8 cellular contexts compared by ENCODE assay signal in the genomic region with DNA sequence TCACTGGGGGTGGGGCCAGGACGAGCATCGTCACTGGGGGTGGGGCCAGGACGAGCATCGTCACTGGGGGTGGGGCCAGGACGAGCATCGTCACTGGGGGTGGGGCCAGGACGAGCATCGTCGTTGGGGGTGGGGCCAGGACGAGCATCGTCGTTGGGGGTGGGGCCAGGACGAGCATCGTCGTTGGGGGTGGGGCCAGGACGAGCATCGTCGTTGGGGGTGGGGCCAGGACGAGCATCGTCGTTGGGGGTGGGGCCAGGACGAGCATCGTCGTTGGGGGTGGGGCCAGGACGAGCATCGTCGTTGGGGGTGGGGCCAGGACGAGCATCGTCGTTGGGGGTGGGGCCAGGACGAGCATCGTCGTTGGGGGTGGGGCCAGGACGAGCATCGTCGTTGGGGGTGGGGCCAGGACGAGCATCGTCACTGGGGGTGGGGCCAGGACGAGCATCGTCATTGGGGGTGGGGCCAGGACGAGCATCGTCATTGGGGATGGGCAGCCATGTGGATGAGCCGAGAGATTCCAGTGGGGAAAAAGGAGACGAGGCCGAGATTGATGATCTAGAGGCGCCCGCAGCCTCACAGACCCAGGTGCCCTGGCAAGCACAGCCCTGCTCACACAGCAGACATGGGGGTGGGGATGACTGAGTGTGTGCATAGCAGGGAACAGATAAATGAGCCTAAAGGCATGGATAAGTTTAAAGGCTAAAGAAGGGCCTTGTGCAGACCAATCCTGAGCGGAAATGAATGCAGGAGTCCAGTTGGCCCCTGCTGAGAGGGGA. TPM values are rescaled to one million over a fixed set of nuclear protein-coding genes. Genes with fewer than 3 reads are reported as not detected.
DNase-seq lines count a peak whose midpoint lies in the region; ATAC-seq and TF ChIP-seq lines count a peak whose summit lies in the region.
"Not testable (repeated sequence)": the region's sequence is repeated elsewhere in the genome, so short reads cannot be mapped to it uniquely, and the experiment has no call there.

No MANE protein-coding gene starts in this region.

- POLR2A ChIA-PET in HEK293T (lab: Yijun Ruan, JAX) = interaction anchor here (1.2 kb wide), 1 partner anchor 46 kb away, joined by 5 read pairs; no protein-coding TSS in a partner anchor
- POLR2A ChIA-PET in WTC11 (lab: Charles Lee) = not testable (repeated sequence)

- not testable (repeated sequence) for H3K9ac ChIP-seq in adipocyte (ENCODE audit: low read length)

- CTCF ChIA-PET in HEK293T (lab: Yijun Ruan, JAX) = interaction anchor here (1.0 kb wide), 1 partner anchor 8 kb away, joined by 3 read pairs; no protein-coding TSS in a partner anchor
- CTCF ChIA-PET in WTC11 (lab: Charles Lee) = interaction anchor here (0.8 to 1.2 kb wide), 4 partner anchors 7 to 38 kb away, joined by 3 to 5 read pairs (median 3); no protein-coding TSS in a partner anchor

- H3K27ac Mint-ChIP-seq in WTC11 = peak overlapping the region; percentile 91
- H3K27ac Mint-ChIP-seq in naive B cell = peak overlapping the region in 4 of 6 donors; percentile 86 to 92 (median 90)

- H3K36me3 Mint-ChIP-seq in WTC11, naive B cell: not testable (repeated sequence)

- peaks cover 15% of the 10 kb centered on the region for H3K27me3 ChIP-seq in adipocyte (replicated peaks; ENCODE audit: control insufficient read depth, insufficient read depth, low read length)

- not testable (repeated sequence) for H3K4me3 ChIP-seq in adipocyte (ENCODE audit: low read length); fibroblast of mammary gland (ENCODE audit: control insufficient read depth, low read depth, low read length)

- DNase-seq in CMK (ENCODE audit: low read depth) (peak; percentile 15), HEK293T (ENCODE audit: extremely low spot score) (peak; percentile 74), NCI-H446 treated with DMSO at 0.1 percent for 48 hours (lab: John Stamatoyannopoulos, UW) (peak; percentile 48), WTC11 (ENCODE audit: low spot score) (peak; percentile 56), adipocyte (ENCODE audit: low read depth) (peak; percentile 85), fibroblast of mammary gland (ENCODE audit: low read depth) (peak; percentile 81), naive B cell (peak; percentile 28)
- peak; percentile 55 to 78 (median 68) for DNase-seq in stimulated activated naive CD4-positive, alpha-beta T cell (lab: John Stamatoyannopoulos, UW)

- H3K4me1 Mint-ChIP-seq in WTC11 = peaks cover 19% of the 10 kb centered on the region
- H3K4me1 Mint-ChIP-seq in naive B cell = peaks cover 13 to 40% (median 20%) of the 10 kb centered on the region in 3 donors

- H3K27me3 Mint-ChIP-seq in WTC11 (ENCODE audit: low read depth) = peaks cover 44% of the 10 kb centered on the region
- peaks cover 5 to 40% (median 37%) of the 10 kb centered on the region in 3 donors for H3K27me3 Mint-ChIP-seq in naive B cell

- TF ChIP-seq CTCF in WTC11 (IDR thresholded peaks at IDR 0.05); fibroblast of mammary gland (conservative IDR thresholded peaks at IDR 0.05; ENCODE audit: control insufficient read depth, insufficient read depth, low read depth, low read length): not testable (repeated sequence)

- peak overlapping the region; percentile 55 for H3K4me3 Mint-ChIP-seq in WTC11
- H3K4me3 Mint-ChIP-seq in naive B cell = peak overlapping the region in 5 of 8 donors; percentile 54 to 89 (median 75)

- ATAC-seq in WTC11 (peak; percentile 5; the same call in 1 of the 2 replicates), naive B cell (ENCODE audit: low read depth in 2 of 2) (peak; percentile 12 to 20)

- not testable (repeated sequence) for H3K4me1 ChIP-seq in adipocyte (ENCODE audit: control insufficient read depth, insufficient read depth, low read length)

- not testable (repeated sequence) for H3K36me3 ChIP-seq in adipocyte (ENCODE audit: control insufficient read depth, insufficient read depth, low read length, severe bottlenecking)

- not testable (repeated sequence) for H3K9me3 ChIP-seq in adipocyte (ENCODE audit: control insufficient read depth, low read length)

- H3K9me3 Mint-ChIP-seq in WTC11, naive B cell: not testable (repeated sequence)

TF ChIP-seq in HEK293T, 16 proteins besides CTCF, POLR2A, EP300 and RAD21:
- peak; percentile 95 for TF ChIP-seq L3MBTL2 (conservative IDR thresholded peaks at IDR 0.05)

TF ChIP-seq in WTC11, 78 proteins besides CTCF, POLR2A, EP300 and RAD21:
- TF ChIP-seq, protein P1, sequence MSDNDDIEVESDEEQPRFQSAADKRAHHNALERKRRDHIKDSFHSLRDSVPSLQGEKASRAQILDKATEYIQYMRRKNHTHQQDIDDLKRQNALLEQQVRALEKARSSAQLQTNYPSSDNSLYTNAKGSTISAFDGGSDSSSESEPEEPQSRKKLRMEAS (CRISPR knock-in tag; IDR thresholded peaks at IDR 0.05) = peak; percentile 86; the same call in 1 of the 2 replicates
- TF ChIP-seq MYBL2 (CRISPR knock-in tag; IDR thresholded peaks at IDR 0.05) = 0 out of 2 replicates have a peak, but pooled peaks have one; percentile 23
- TF ChIP-seq, protein P2, sequence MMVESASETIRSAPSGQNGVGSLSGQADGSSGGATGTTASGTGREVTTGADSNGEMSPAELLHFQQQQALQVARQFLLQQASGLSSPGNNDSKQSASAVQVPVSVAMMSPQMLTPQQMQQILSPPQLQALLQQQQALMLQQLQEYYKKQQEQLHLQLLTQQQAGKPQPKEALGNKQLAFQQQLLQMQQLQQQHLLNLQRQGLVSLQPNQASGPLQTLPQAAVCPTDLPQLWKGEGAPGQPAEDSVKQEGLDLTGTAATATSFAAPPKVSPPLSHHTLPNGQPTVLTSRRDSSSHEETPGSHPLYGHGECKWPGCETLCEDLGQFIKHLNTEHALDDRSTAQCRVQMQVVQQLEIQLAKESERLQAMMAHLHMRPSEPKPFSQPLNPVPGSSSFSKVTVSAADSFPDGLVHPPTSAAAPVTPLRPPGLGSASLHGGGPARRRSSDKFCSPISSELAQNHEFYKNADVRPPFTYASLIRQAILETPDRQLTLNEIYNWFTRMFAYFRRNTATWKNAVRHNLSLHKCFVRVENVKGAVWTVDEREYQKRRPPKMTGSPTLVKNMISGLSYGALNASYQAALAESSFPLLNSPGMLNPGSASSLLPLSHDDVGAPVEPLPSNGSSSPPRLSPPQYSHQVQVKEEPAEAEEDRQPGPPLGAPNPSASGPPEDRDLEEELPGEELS (CRISPR knock-in tag; IDR thresholded peaks at IDR 0.05) = 0 out of 2 replicates have a peak, but pooled peaks have one; percentile 30
- TF ChIP-seq SP1 (CRISPR knock-in tag; conservative IDR thresholded peaks at IDR 0.05) = peak; percentile 57
- TF ChIP-seq TEAD1 (CRISPR knock-in tag; IDR thresholded peaks at IDR 0.05) = 0 out of 2 replicates have a peak, but pooled peaks have one; percentile 56
- peak; percentile 70; the same call in 1 of the 2 replicates for TF ChIP-seq ETV6 (CRISPR knock-in tag; IDR thresholded peaks at IDR 0.05)

RNA-seq across cellular contexts. Expression of a gene that starts 13.6 kb away (rescaled TPM):
- total RNA-seq in WTC11 (2021) = not detected in 3 replicates
- polyA plus RNA-seq in naive B cell (ENCODE audit: low read depth in 6 of 6) = not detected

RNA-seq across cellular contexts. Expression of a gene that starts 30.0 kb away (rescaled TPM):
- not detected in 3 replicates for total RNA-seq in WTC11 (2021)
- not detected for polyA plus RNA-seq in naive B cell (ENCODE audit: low read depth in 6 of 6)

RNA-seq across cellular contexts. Expression of a gene that starts 44.1 kb away (rescaled TPM):
- total RNA-seq in WTC11 (2021) = 0.64 to 1.4 TPM (median 0.98 TPM) in 3 replicates
- under 1 TPM in 3 of 6 donors, not detected in 3; 0.09 to 0.27 (median 0.24) TPM for polyA plus RNA-seq in naive B cell (ENCODE audit: low read depth in 6 of 6)

Comparison
In these comparisons a context has a peak if more than half of its experiments do, and no peak if none do; other contexts are left out.
1. DNase-seq: peak in every context shown above with its lines; median percentile 85 in adipocyte; 81 in fibroblast of mammary gland; 74 in HEK293T; 68 in stimulated activated naive CD4-positive, alpha-beta T cell; 56 in WTC11; 48 in NCI-H446 treated with DMSO at 0.1 percent for 48 hours; 28 in naive B cell; 15 in CMK.